In genomic region chr7:151517601-151518104, GRCh38 we compare ENCODE assay signal across 8 cellular contexts.
DNase-seq lines count a peak whose midpoint lies in the region; ATAC-seq and TF ChIP-seq lines count a peak whose summit lies in the region.

No MANE protein-coding gene starts in this region.

- no peaks in the 10 kb centered on the region for H3K27me3 Mint-ChIP-seq in nephron (ENCODE audit: low read depth)

- peak overlapping the region; percentile 98 for H3K4me3 ChIP-seq in BLaER1
- H3K4me3 ChIP-seq in LNCaP clone FGC (ENCODE audit: low read depth, low read length), result peak overlapping the region; percentile 87
- peak overlapping the region; percentile 99 for H3K4me3 ChIP-seq in coronary artery

- H3K9ac ChIP-seq in BLaER1, result peak overlapping the region; percentile 100

- peaks cover 27% of the 10 kb centered on the region for H3K4me1 Mint-ChIP-seq in nephron

- peaks cover 25% of the 10 kb centered on the region for H3K36me3 Mint-ChIP-seq in nephron (ENCODE audit: low read depth)

- H3K27ac ChIP-seq in BLaER1, result peak overlapping the region; percentile 99
- H3K27ac ChIP-seq in coronary artery, result peak overlapping the region; percentile 98 to 100

- DNase-seq in LNCaP clone FGC (ENCODE audit: low read depth), result no peak
- no peak for DNase-seq in coronary artery (ENCODE audit: low spot score)
- no peak for DNase-seq in stimulated activated CD4-positive, alpha-beta T cell treated with anti-CD3 and anti-CD28 coated beads, Interleukin-4, amount 100 ng/mL, for 24 hours
- no peak for DNase-seq in NCI-H345 treated with DMSO at 0.1 percent for 48 hours (lab: John Stamatoyannopoulos, UW; ENCODE audit: unreplicated experiment)
- no peak for DNase-seq in ecto neural progenitor cell (ENCODE audit: low spot score)

- peaks cover 39% of the 10 kb centered on the region for H3K36me3 ChIP-seq in BLaER1

- peaks cover 23% of the 10 kb centered on the region for H3K4me1 ChIP-seq in BLaER1

- ATAC-seq in GM21526 (IDR thresholded peaks at IDR 0.05; ENCODE audit: low FRiP score, unreplicated experiment), result no peak

- peak overlapping the region; percentile 96 to 97 (median 96) for H3K27ac Mint-ChIP-seq in nephron

- peaks cover 66% of the 10 kb centered on the region for H4K20me1 ChIP-seq in BLaER1

- TF ChIP-seq CTCF in LNCaP clone FGC (IDR thresholded peaks at IDR 0.05; ENCODE audit: control insufficient read depth, extremely low read depth, insufficient read depth), result no peak
- TF ChIP-seq CTCF in coronary artery (IDR thresholded peaks at IDR 0.05), result no peak
- TF ChIP-seq CTCF in nephron (IDR thresholded peaks at IDR 0.05; ENCODE audit: unreplicated experiment in 3 of 3), result no peak

- peaks cover 17% of the 10 kb centered on the region for H3K9me3 Mint-ChIP-seq in nephron

- H3K4me2 ChIP-seq in BLaER1, result peak overlapping the region; percentile 90

- H3K9me3 ChIP-seq in BLaER1, result peaks cover 45% of the 10 kb centered on the region

- peak overlapping the region; percentile 89 to 99 (median 94) for H3K4me3 Mint-ChIP-seq in nephron

- no peaks in the 10 kb centered on the region for H3K27me3 ChIP-seq in BLaER1
